ENCODE assay signal across 8 cellular contexts in genomic region chr4:25234390-25235367, GRCh38. TPM values are rescaled to one million over a fixed set of nuclear protein-coding genes. Genes with fewer than 3 reads are reported as not detected.
DNase-seq lines count a peak whose midpoint lies in the region; ATAC-seq and TF ChIP-seq lines count a peak whose summit lies in the region.

No MANE protein-coding gene starts in this region.

- H3K36me3 Mint-ChIP-seq in nephron (ENCODE audit: low read depth): peaks cover 36% of the 10 kb centered on the region

- H3K27ac ChIP-seq in Peyer's patch (peak overlapping the region; percentile 92 to 99 (median 96)), upper lobe of left lung (peak overlapping the region; percentile 94 to 98 (median 95))

- peak; percentile 34 to 67 (median 56) for TF ChIP-seq CTCF in Peyer's patch (IDR thresholded peaks at IDR 0.05)
- peak; percentile 59 for TF ChIP-seq CTCF in fibroblast of the aortic adventitia (IDR thresholded peaks at IDR 0.05; ENCODE audit: insufficient read depth, low read length)
- TF ChIP-seq CTCF in nephron (IDR thresholded peaks at IDR 0.05; ENCODE audit: unreplicated experiment in 3 of 3): peak; percentile 52 to 57 (median 53)
- peak in 5 of 6 experiments; percentile 52 to 69 (median 55) for TF ChIP-seq CTCF in upper lobe of left lung (IDR thresholded peaks at IDR 0.05)

- H3K27me3 ChIP-seq in Peyer's patch (no peaks in the 10 kb centered on the region), upper lobe of left lung (no peaks in the 10 kb centered on the region)

- TF ChIP-seq EP300 in upper lobe of left lung (IDR thresholded peaks at IDR 0.05): no peak

- H3K27ac Mint-ChIP-seq in nephron: peak overlapping the region; percentile 44 to 88 (median 84)

- H3K27me3 Mint-ChIP-seq in nephron (ENCODE audit: low read depth): peaks cover 5% of the 10 kb centered on the region

- peak; percentile 56 for ATAC-seq in GM21526 (IDR thresholded peaks at IDR 0.05; ENCODE audit: low FRiP score, unreplicated experiment)
- ATAC-seq in upper lobe of left lung (ENCODE audit: low FRiP score in 2 of 2): peak; percentile 87 to 90

- peak overlapping the region; percentile 84 to 93 (median 92) for H3K4me3 Mint-ChIP-seq in nephron

- WGBS in upper lobe of left lung, 2 donors: 3 to 4% methylated on average over 30 to 37 of the region's 49 CpGs

- DNase-seq in Daoy (ENCODE audit: low read depth): peak; percentile 65
- peak in 64 of 76 experiments; percentile 2 to 78 (median 44) for DNase-seq in HUDEP-2 (lab: John Stamatoyannopoulos, UW; ENCODE audit: unreplicated experiment in 76 of 76)
- DNase-seq in Peyer's patch: peak; percentile 32 to 76 (median 63)
- DNase-seq in activated effector memory CD4-positive, alpha-beta T cell treated with anti-CD3 and anti-CD28 coated beads, Interleukin-2, amount 50 U/mL, for 16 hours: peak; percentile 75
- peak; percentile 85 for DNase-seq in fibroblast of the aortic adventitia (ENCODE audit: low read depth)
- peak; percentile 58 to 93 for DNase-seq in upper lobe of left lung

- H3K36me3 ChIP-seq in Peyer's patch: no peaks in the 10 kb centered on the region
- H3K36me3 ChIP-seq in upper lobe of left lung: no peaks in the 10 kb centered on the region

- H3K4me1 Mint-ChIP-seq in nephron: peaks cover 8% of the 10 kb centered on the region

- TF ChIP-seq POLR2A in Peyer's patch (IDR thresholded peaks at IDR 0.05): no peak
- no peak for TF ChIP-seq POLR2A in upper lobe of left lung (IDR thresholded peaks at IDR 0.05)

- H3K4me3 ChIP-seq in Peyer's patch (peak overlapping the region; percentile 82 to 99 (median 92)), fibroblast of the aortic adventitia (ENCODE audit: low read depth, low read length) (peak overlapping the region; percentile 86), upper lobe of left lung (peak overlapping the region; percentile 76 to 98 (median 86))

- H3K9me3 ChIP-seq in Peyer's patch (no peaks in the 10 kb centered on the region), upper lobe of left lung (no peaks in the 10 kb centered on the region)

- H3K4me1 ChIP-seq in Peyer's patch: peaks cover 0 to 5% (median 0%) of the 10 kb centered on the region in 4 donors
- H3K4me1 ChIP-seq in upper lobe of left lung: peaks cover 12 to 19% (median 18%) of the 10 kb centered on the region in 4 donors

- H3K9me3 Mint-ChIP-seq in nephron: peaks cover 52% of the 10 kb centered on the region

RNA-seq across cellular contexts. Expression of gene PI4K2B, which starts 0.8 kb away (rescaled TPM):
- 22.5 and 24.7 TPM in 2 replicates for total RNA-seq in Daoy (2014; rRNA removed; shearing (Covaris generic))
- total RNA-seq in Peyer's patch: 10 to 100 TPM; 16.5 to 68.0 (median 36.3) TPM
- total RNA-seq in fibroblast of the aortic adventitia (ENCODE audit: low replicate concordance): 21.2 and 34.3 TPM in 2 replicates
- 10 to 100 TPM; 17.7 to 54.8 (median 23.7) TPM for total RNA-seq in upper lobe of left lung

Comparison
In these comparisons a context has a peak if more than half of its experiments do, and no peak if none do; other contexts are left out.
1. Peak in every context shown above with its lines: DNase-seq, ATAC-seq, H3K4me3 ChIP-seq and H3K27ac ChIP-seq.